Comparison of ENCODE assay signal across 7 cellular contexts in the genomic region with DNA sequence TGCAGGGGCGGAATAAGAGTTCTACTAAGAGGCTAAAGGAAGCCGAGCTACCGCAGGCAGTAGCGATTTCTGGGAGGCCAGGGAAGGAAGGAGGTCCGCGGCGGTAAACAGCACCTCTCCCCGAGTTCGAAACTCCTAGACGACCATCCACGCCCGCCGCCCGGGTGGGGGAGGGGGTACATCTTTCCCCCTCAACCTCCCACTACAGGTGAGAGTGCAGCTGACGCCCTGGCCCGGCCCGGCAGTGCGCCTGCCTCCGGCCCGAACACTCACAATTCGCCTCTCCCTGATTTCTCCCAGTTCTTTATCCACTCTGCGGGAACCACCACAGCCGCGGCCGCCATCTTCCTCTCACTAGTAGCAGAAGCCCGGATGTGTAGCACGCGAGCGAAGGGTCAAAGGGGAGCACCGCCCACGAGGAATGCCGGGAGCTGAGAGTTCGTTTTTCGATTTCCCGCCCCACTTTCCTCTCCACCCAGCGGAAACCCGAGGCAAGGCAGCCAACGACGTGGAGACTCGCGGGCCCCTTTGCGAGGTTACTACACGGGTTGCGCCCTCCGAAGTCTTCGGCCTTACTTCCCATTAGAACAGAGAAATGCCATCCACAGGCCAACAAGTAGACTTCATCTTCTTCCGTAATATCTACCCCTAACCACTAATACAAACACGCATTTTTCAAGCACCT.
DNase-seq lines count a peak whose midpoint lies in the region; ATAC-seq and TF ChIP-seq lines count a peak whose summit lies in the region.

TSS of gene THOC2 (minus strand) at position 374 of the 685 bp plus-strand sequence. CDS start at position 344, 30 bp downstream.

- peak; percentile 76 for ATAC-seq in GM18505 (IDR thresholded peaks at IDR 0.05; ENCODE audit: unreplicated experiment)
- ATAC-seq in HG02973 (IDR thresholded peaks at IDR 0.05; ENCODE audit: unreplicated experiment): peak; percentile 76

- peak; percentile 75 to 76 for DNase-seq in NCI-H1930 (lab: John Stamatoyannopoulos, UW)
- peak; percentile 65 for DNase-seq in T-helper 9 cell
- DNase-seq in astrocyte of the hippocampus (ENCODE audit: low read depth, low spot score): peak; percentile 90
- DNase-seq in hippocampal formation (lab: John Stamatoyannopoulos, UW): peak; percentile 66 to 77
- peak; percentile 91 for DNase-seq in retina

- peak; percentile 70 for TF ChIP-seq POLR2A in GM18505 (IDR thresholded peaks at IDR 0.05; ENCODE audit: borderline replicate concordance, extremely low read depth, insufficient read depth, insufficient read length)

Comparison
In these comparisons a context has a peak if more than half of its experiments do, and no peak if none do; other contexts are left out.
1. Peak in every context shown above with its lines: DNase-seq and ATAC-seq.